1 cellular context compared by ENCODE assay signal in the genomic region with DNA sequence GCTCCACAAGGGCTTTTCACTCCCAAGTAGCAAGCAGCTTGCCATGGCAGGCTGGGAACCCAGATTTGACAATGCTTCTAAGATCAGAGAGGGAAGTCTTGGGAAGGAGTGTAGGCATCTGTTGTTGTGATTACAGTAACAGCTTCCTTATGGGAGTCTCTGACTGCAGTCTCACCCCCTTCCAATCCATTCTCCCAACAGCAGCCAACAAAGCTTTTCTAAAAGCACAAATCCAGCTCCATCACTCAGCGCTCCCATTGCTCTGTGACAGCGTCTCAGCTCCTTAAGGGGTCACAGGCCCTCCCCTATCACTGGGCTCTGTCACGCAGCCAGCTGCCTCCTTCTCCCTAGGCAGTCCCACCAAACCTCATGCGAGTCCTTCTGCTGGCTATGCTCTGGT.
TF ChIP-seq lines count a peak whose summit lies in the region.

No MANE protein-coding gene starts in this region.

TF ChIP-seq in SK-N-SH treated with all-trans-retinoic acid at 6 μM for 48 hours, 23 proteins besides CTCF, POLR2A, EP300 and RAD21 (continued from another document):
- TF ChIP-seq RARB (CRISPR knock-in tag; IDR thresholded peaks at IDR 0.05), result no peak
TF ChIP-seq in SK-N-SH treated with all-trans-retinoic acid at 6 μM for 48 hours: peak in this region for 0.
